8 cellular contexts compared by ENCODE assay signal in genomic region chr16:10619271-10619849, GRCh38. TPM values are rescaled to one million over a fixed set of nuclear protein-coding genes. Genes with fewer than 3 reads are reported as not detected.
DNase-seq lines count a peak whose midpoint lies in the region; ATAC-seq and TF ChIP-seq lines count a peak whose summit lies in the region.

No MANE protein-coding gene starts in this region.

- H3K9ac ChIP-seq in OCI-LY3 (ENCODE audit: low read length) = no peak overlapping the region

- peak; percentile 51 for DNase-seq in GM20000 (ENCODE audit: low spot score)
- peak; percentile 58 for DNase-seq in left ventricle myocardium inferior
- peak; percentile 51 for DNase-seq in stimulated activated CD4-positive, alpha-beta T cell treated with anti-CD3 and anti-CD28 coated beads, Interleukin-15, amount 100 ng/mL, for 24 hours
- DNase-seq in globus pallidus (ENCODE audit: low spot score) = no peak
- no peak for DNase-seq in spleen
- no peak for DNase-seq in HPDE6-E6E7 (ENCODE audit: extremely low spot score)

- H3K4me2 ChIP-seq in OCI-LY3 (ENCODE audit: low read length) = peak overlapping the region; percentile 59

- H3K4me1 ChIP-seq in OCI-LY3 (ENCODE audit: low read length) (peaks cover 2% of the 10 kb centered on the region), left ventricle myocardium inferior (peaks cover 43% of the 10 kb centered on the region), spleen (peaks cover 0 to 31% (median 18%) of the 10 kb centered on the region in 6 donors)

- H3K79me2 ChIP-seq in OCI-LY3 (ENCODE audit: low read length) = no peaks in the 10 kb centered on the region

- H3K27me3 ChIP-seq in OCI-LY3 (ENCODE audit: low read depth, low read length) (peaks cover 7% of the 10 kb centered on the region; the same call in 1 of the 2 replicates), left ventricle myocardium inferior (ENCODE audit: low read depth) (no peaks in the 10 kb centered on the region), spleen (replicated peaks in 1 of 7) (peaks cover 0 to 30% (median 0%) of the 10 kb centered on the region in 7 donors)

- H4K20me1 ChIP-seq in OCI-LY3 (ENCODE audit: insufficient read depth, low read length) = no peaks in the 10 kb centered on the region

- H3K9me3 ChIP-seq in OCI-LY3 (ENCODE audit: insufficient read depth, low read length) (no peaks in the 10 kb centered on the region), left ventricle myocardium inferior (replicated peaks) (no peaks in the 10 kb centered on the region), spleen (no peaks in the 10 kb centered on the region)

- H3K4me3 ChIP-seq in OCI-LY3 (ENCODE audit: low read length) = peak overlapping the region; percentile 61
- H3K4me3 ChIP-seq in left ventricle myocardium inferior = peak overlapping the region; percentile 51
- H3K4me3 ChIP-seq in spleen = peak overlapping the region in 2 of 8 donors; percentile 24 to 28

- H3K36me3 ChIP-seq in OCI-LY3 (replicated peaks; ENCODE audit: low read depth, low read length) (no peaks in the 10 kb centered on the region), left ventricle myocardium inferior (no peaks in the 10 kb centered on the region), spleen (no peaks in the 10 kb centered on the region)

- intact Hi-C loops in left ventricle myocardium inferior (cut with micrococcal nuclease) = no loop called here
- intact Hi-C loops in spleen (cut with DNase I; ENCODE audit: low total_unique reads) = no loop called here

- TF ChIP-seq CTCF in GM20000 (IDR thresholded peaks at IDR 0.05; ENCODE audit: extremely low read depth, missing control alignments) = no peak
- no peak for TF ChIP-seq CTCF in OCI-LY3 (IDR thresholded peaks at IDR 0.05; ENCODE audit: low read depth, low read length)
- no peak for TF ChIP-seq CTCF in left ventricle myocardium inferior (IDR thresholded peaks at IDR 0.05; ENCODE audit: borderline replicate concordance)
- TF ChIP-seq CTCF in spleen (IDR thresholded peaks at IDR 0.05 in 8 of 11, conservative IDR thresholded peaks at IDR 0.05 in 3 of 11) = no peak

- TF ChIP-seq POLR2A in spleen (IDR thresholded peaks at IDR 0.05) = no peak

- 28 to 41% (median 33%) methylated on average over 22 to 25 of the region's 25 CpGs for WGBS in spleen, 5 donors

- no peak for ATAC-seq in GM19351 (IDR thresholded peaks at IDR 0.05; ENCODE audit: unreplicated experiment)

- H2AFZ ChIP-seq in OCI-LY3 (ENCODE audit: low read depth, low read length) = no peak overlapping the region

- H3K27ac ChIP-seq in OCI-LY3 (ENCODE audit: low read length) (no peak overlapping the region), left ventricle myocardium inferior (replicated peaks) (peak overlapping the region; percentile 68), spleen (no peak overlapping the region)

RNA-seq across cellular contexts. Expression of gene EMP2, which starts 39.0 kb away (rescaled TPM):
- 60.5 TPM for total RNA-seq in left ventricle myocardium inferior
- 10 to 100 TPM; 17.6 to 37.2 (median 20.1) TPM for total RNA-seq in spleen
- 1 to 10 TPM; 2.8 to 6.9 (median 6.3) TPM for polyA plus RNA-seq in spleen

Comparison
In these comparisons a context has a peak if more than half of its experiments do, and no peak if none do; other contexts are left out.
1. DNase-seq: peak in GM20000 (single experiment), left ventricle myocardium inferior (single experiment) and stimulated activated CD4-positive, alpha-beta T cell treated with anti-CD3 and anti-CD28 coated beads, Interleukin-15, amount 100 ng/mL, for 24 hours (single experiment); none in globus pallidus (single experiment), spleen (single experiment) and HPDE6-E6E7 (single experiment).